23 cellular contexts compared by ENCODE assay signal in the genomic region with DNA sequence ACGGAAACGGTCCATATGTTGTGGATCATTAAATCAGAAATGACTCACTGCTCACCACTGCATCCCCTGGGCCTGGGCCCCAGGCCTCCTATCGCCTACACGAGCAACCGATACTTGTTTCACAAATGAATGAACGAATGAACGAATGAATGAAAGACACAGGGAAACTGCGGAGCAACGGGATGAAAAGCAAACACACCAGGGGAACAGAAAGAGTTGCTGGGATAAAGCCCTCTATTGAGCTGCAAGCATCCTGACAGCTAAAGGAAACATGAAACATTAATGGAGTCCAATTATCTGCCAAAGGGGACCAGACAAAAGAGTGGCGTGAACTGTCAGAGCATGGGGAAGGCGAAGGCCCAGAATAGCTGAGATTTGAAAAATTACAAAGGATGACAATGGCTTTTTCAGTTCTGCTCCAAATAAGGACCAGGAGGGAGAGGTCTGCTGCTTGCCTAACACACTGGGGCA.
A peak's percentile ranks its signal among the peaks of the same experiment; 100 is the strongest.
DNase-seq lines count a peak whose midpoint lies in the region; ATAC-seq lines count a peak whose summit lies in the region.
"Had no signal": no experiment of that assay in that cellular context is flagged by ENCODE, and none has a peak within 500 bp of the region (broad histone marks: within the 10 kb centered on the region; RNA-seq: fewer than 3 reads in every experiment).

No MANE protein-coding gene starts in this region.

- H3K4me3 ChIP-seq in ectodermal cell (ENCODE audit: insufficient read depth, low read depth, low read length), result no peak overlapping the region
- no peak overlapping the region for H3K4me3 ChIP-seq in muscle layer of duodenum (ENCODE audit: low read depth in 1 of 2, low read length in 2 of 2)
- H3K4me3 ChIP-seq: esophagus squamous epithelium, PC-9, vagina had no signal

- H3K27me3 ChIP-seq in ectodermal cell (ENCODE audit: control insufficient read depth, insufficient read depth, low read length, poor library complexity, severe bottlenecking), result no peaks in the 10 kb centered on the region
- H3K27me3 ChIP-seq in muscle layer of duodenum (ENCODE audit: low read depth, low read length), result no peaks in the 10 kb centered on the region
- H3K27me3 ChIP-seq: esophagus squamous epithelium, vagina had no signal

- peaks cover 3% of the 10 kb centered on the region for H3K27me3 Mint-ChIP-seq in activated CD4-positive, alpha-beta T cell treated with anti-CD3 and anti-CD28 coated beads for 36 hours
- H3K27me3 Mint-ChIP-seq: brain had no signal

- H3K27ac ChIP-seq in ectodermal cell (ENCODE audit: insufficient read depth, low read depth, low read length, poor library complexity, severe bottlenecking) (peak overlapping the region; percentile 62), muscle layer of duodenum (ENCODE audit: low read length) (peak overlapping the region; percentile 2)
- H3K27ac ChIP-seq: esophagus squamous epithelium, PC-9, vagina had no signal

- H3K27ac Mint-ChIP-seq in activated CD4-positive, alpha-beta T cell treated with anti-CD3 and anti-CD28 coated beads for 36 hours, result no peak overlapping the region

- 9 to 10% methylated on average over 11 of the region's 11 CpGs for WGBS in ectodermal cell, 2 experiments

- intact Hi-C loops in activated CD4-positive, alpha-beta T cell treated with anti-CD3 and anti-CD28 coated beads for 36 hours (cut with DNase I, micrococcal nuclease), result loop anchor here in 1 of 2 experiments (10.0 kb wide), 1 partner anchor 454 kb away; no protein-coding TSS in a partner anchor
- intact Hi-C loops in Right ventricle myocardium inferior (cut with DNase I), result no loop called here

- H3K4me1 Mint-ChIP-seq in activated CD4-positive, alpha-beta T cell treated with anti-CD3 and anti-CD28 coated beads for 36 hours, result no peaks in the 10 kb centered on the region

- H3K9me3 ChIP-seq in ectodermal cell (ENCODE audit: control insufficient read depth, low read length), result no peaks in the 10 kb centered on the region
- no peaks in the 10 kb centered on the region for H3K9me3 ChIP-seq in muscle layer of duodenum (ENCODE audit: control insufficient read depth in 1 of 2, low read length in 2 of 2)
- H3K9me3 ChIP-seq: esophagus squamous epithelium, SK-N-SH, vagina had no signal

- H3K36me3 ChIP-seq in ectodermal cell (ENCODE audit: control insufficient read depth, insufficient read depth, low read length) (no peaks in the 10 kb centered on the region), muscle layer of duodenum (ENCODE audit: control insufficient read depth in 1 of 2, insufficient read depth in 2 of 2, low read length in 2 of 2) (no peaks in the 10 kb centered on the region)
- H3K36me3 ChIP-seq: vagina had no signal

- H3K4me1 ChIP-seq in ectodermal cell (ENCODE audit: control insufficient read depth, insufficient read depth, low read length) (peaks cover 11% of the 10 kb centered on the region), muscle layer of duodenum (ENCODE audit: control insufficient read depth in 1 of 2, insufficient read depth in 2 of 2, low read length in 2 of 2) (peaks cover 7 to 46% of the 10 kb centered on the region in 2 donors)

- POLR2A ChIA-PET in activated CD4-positive, alpha-beta T cell treated with anti-CD3 and anti-CD28 coated beads for 36 hours (lab: Charles Lee), result interaction anchor here (0.7 kb wide), 1 partner anchor 100 kb away, joined by 6 read pairs; no protein-coding TSS in a partner anchor

- peak; percentile 85 for DNase-seq in DMS153 (lab: John Stamatoyannopoulos, UW)
- peak; percentile 50 for DNase-seq in NCI-H2227 treated with DMSO at 0.1 percent for 48 hours (lab: John Stamatoyannopoulos, UW)
- no peak for DNase-seq in effector CD4-positive, alpha-beta T cell
- no peak for DNase-seq in kidney tubule cell (ENCODE audit: low spot score)
- no peak for DNase-seq in activated CD4-positive, alpha-beta T cell treated with anti-CD3 and anti-CD28 coated beads for 36 hours
- no peak for DNase-seq in Right ventricle myocardium inferior (ENCODE audit: missing footprints)
- DNase-seq: activated CD4-positive, alpha-beta T cell treated with anti-CD3 and anti-CD28 coated beads, Interleukin-2, amount 50 U/mL, for 1 hour; activated naive CD4-positive, alpha-beta T cell; activated T-cell treated with anti-CD3 and anti-CD28 coated beads for 4 hours; DMS79 treated with DMSO at 0.1 percent for 48 hours; esophagus squamous epithelium; islet precursor cell; mammary epithelial cell; NCI-H1694; NCI-H524 treated with DMSO at 0.1 percent for 48 hours; PC-9; right cardiac atrium; SK-N-SH; stimulated activated CD4-positive, alpha-beta T cell treated with anti-CD3 and anti-CD28 coated beads, Interleukin-1b, Interleukin-23, amount 100 ng/mL, for 48 hours had no signal

- no peak overlapping the region for H3K4me3 Mint-ChIP-seq in activated CD4-positive, alpha-beta T cell treated with anti-CD3 and anti-CD28 coated beads for 36 hours
- H3K4me3 Mint-ChIP-seq: brain had no signal

- CTCF ChIA-PET in activated CD4-positive, alpha-beta T cell treated with anti-CD3 and anti-CD28 coated beads for 36 hours (lab: Charles Lee), result no interaction called here

- H3K36me3 Mint-ChIP-seq in activated CD4-positive, alpha-beta T cell treated with anti-CD3 and anti-CD28 coated beads for 36 hours (ENCODE audit: low read depth), result no peaks in the 10 kb centered on the region

- no peak for ATAC-seq in activated CD4-positive, alpha-beta T cell treated with anti-CD3 and anti-CD28 coated beads for 36 hours
- no peak for ATAC-seq in Right ventricle myocardium inferior
- ATAC-seq: right cardiac atrium had no signal

- no peaks in the 10 kb centered on the region for H3K9me3 Mint-ChIP-seq in activated CD4-positive, alpha-beta T cell treated with anti-CD3 and anti-CD28 coated beads for 36 hours (ENCODE audit: low read depth)

Comparison
In these comparisons a context has a peak if more than half of its experiments do, and no peak if none do; other contexts are left out.
1. DNase-seq: peak in DMS153 (single experiment) and NCI-H2227 treated with DMSO at 0.1 percent for 48 hours (single experiment); none in effector CD4-positive, alpha-beta T cell (single experiment), kidney tubule cell (single experiment), activated CD4-positive, alpha-beta T cell treated with anti-CD3 and anti-CD28 coated beads for 36 hours (single experiment) and Right ventricle myocardium inferior (single experiment).